8 cellular contexts compared by ENCODE assay signal in genomic region chr10:50538473-50539398, GRCh38.
DNase-seq lines count a peak whose midpoint lies in the region; ATAC-seq and TF ChIP-seq lines count a peak whose summit lies in the region.

No MANE protein-coding gene starts in this region.

- no peak for TF ChIP-seq POLR2A in tibial nerve (IDR thresholded peaks at IDR 0.05)

- H3K36me3 Mint-ChIP-seq in neural crest cell (ENCODE audit: low read depth) = no peaks in the 10 kb centered on the region

- H3K27me3 Mint-ChIP-seq in neural crest cell (ENCODE audit: low read depth) = no peaks in the 10 kb centered on the region

- H3K27me3 ChIP-seq in tibial nerve = no peaks in the 10 kb centered on the region

- TF ChIP-seq EP300 in tibial nerve (IDR thresholded peaks at IDR 0.05) = peak in 1 of 2 donors; percentile 69

- ATAC-seq in GM18861 (IDR thresholded peaks at IDR 0.05; ENCODE audit: unreplicated experiment) (peak; percentile 31), HG02798 (IDR thresholded peaks at IDR 0.05; ENCODE audit: poor library complexity, unreplicated experiment) (peak; percentile 49)

- peaks cover 39% of the 10 kb centered on the region for H3K4me1 Mint-ChIP-seq in neural crest cell

- H3K4me1 ChIP-seq in tibial nerve = peaks cover 0 to 51% (median 0%) of the 10 kb centered on the region in 4 donors

- no peak for TF ChIP-seq CTCF in neural crest cell (conservative IDR thresholded peaks at IDR 0.05)
- TF ChIP-seq CTCF in GM10248 (IDR thresholded peaks at IDR 0.05; ENCODE audit: control extremely low read depth, extremely low read depth, low read depth, missing control alignments) = no peak
- no peak for TF ChIP-seq CTCF in tibial nerve (IDR thresholded peaks at IDR 0.05)

- no peaks in the 10 kb centered on the region for H3K36me3 ChIP-seq in tibial nerve

- WGBS in tibial nerve, 2 donors = 45 to 47% methylated on average over 7 of the region's 7 CpGs

- no peak overlapping the region for H3K4me3 ChIP-seq in tibial nerve

- H3K9me3 ChIP-seq in tibial nerve = no peaks in the 10 kb centered on the region

- CTCF ChIA-PET in GM10248 (lab: Yijun Ruan, JAX) = interaction anchor here (0.8 to 2.8 kb wide), 11 partner anchors 9 to 171 kb away, joined by 3 to 12 read pairs (median 3); no protein-coding TSS in a partner anchor

- H3K9me3 Mint-ChIP-seq in neural crest cell = no peaks in the 10 kb centered on the region

- peak overlapping the region; percentile 16 for H3K27ac Mint-ChIP-seq in neural crest cell (ENCODE audit: unreplicated experiment)

- H3K4me3 Mint-ChIP-seq in neural crest cell = peak overlapping the region; percentile 2

- POLR2A ChIA-PET in GM10248 (lab: Yijun Ruan, JAX) = no interaction called here

- H3K27ac ChIP-seq in angular gyrus (ENCODE audit: low read depth, low read length) (peak overlapping the region; percentile 88), tibial nerve (peak overlapping the region in 1 of 4 donors; percentile 47)

- DNase-seq in neural crest cell (ENCODE audit: low read depth, low spot score) (peak; percentile 25), NCI-H345 treated with DMSO at 0.1 percent for 48 hours (lab: John Stamatoyannopoulos, UW; ENCODE audit: unreplicated experiment) (no peak), GM10248 (ENCODE audit: extremely low spot score) (no peak), tibial nerve (ENCODE audit: low spot score in 2 of 2) (no peak)
- no peak for DNase-seq in stimulated activated CD8-positive, alpha-beta memory T cell treated with anti-CD3 and anti-CD28 coated beads, Interleukin-4, amount 100 ng/mL, for 48 hours
